17 cellular contexts compared by ENCODE assay signal in genomic region chr16:78727536-78727935, GRCh38.
DNase-seq lines count a peak whose midpoint lies in the region; ATAC-seq, FAIRE-seq and TF ChIP-seq lines count a peak whose summit lies in the region.
"Had no signal": no experiment of that assay in that cellular context is flagged by ENCODE, and none has a peak within 500 bp of the region (broad histone marks: within the 10 kb centered on the region; RNA-seq: fewer than 3 reads in every experiment).

No MANE protein-coding gene starts in this region.

- H3K27ac ChIP-seq in kidney (ENCODE audit: low read depth in 2 of 2, low read length in 2 of 2) (no peak overlapping the region), parathyroid adenoma (no peak overlapping the region), ascending aorta (no peak overlapping the region), adrenal gland (no peak overlapping the region), tibial artery (no peak overlapping the region)

- H3K4me3 Mint-ChIP-seq in WTC11 = no peak overlapping the region
- H3K4me3 Mint-ChIP-seq: CD4-positive, CD25-positive, alpha-beta regulatory T cell had no signal

- no peaks in the 10 kb centered on the region for H3K4me1 Mint-ChIP-seq in WTC11
- H3K4me1 Mint-ChIP-seq: CD4-positive, CD25-positive, alpha-beta regulatory T cell had no signal

- no peak overlapping the region for H3K9ac ChIP-seq in kidney (ENCODE audit: low read length in 2 of 2)
- H3K9ac ChIP-seq in parathyroid adenoma = no peak overlapping the region

- no peak overlapping the region for H3K4me2 ChIP-seq in parathyroid adenoma (ENCODE audit: low read length)

- H3K27me3 ChIP-seq in H7 (ENCODE audit: control insufficient read depth, insufficient read depth, low read length) (no peaks in the 10 kb centered on the region), parathyroid adenoma (ENCODE audit: control insufficient read depth, insufficient read depth, low read length) (no peaks in the 10 kb centered on the region), ascending aorta (no peaks in the 10 kb centered on the region), adrenal gland (no peaks in the 10 kb centered on the region), tibial artery (no peaks in the 10 kb centered on the region)

- H3K9me3 ChIP-seq in kidney (ENCODE audit: control insufficient read depth in 1 of 2, low read length in 2 of 2) (no peaks in the 10 kb centered on the region), parathyroid adenoma (ENCODE audit: control insufficient read depth, low read length) (no peaks in the 10 kb centered on the region), ascending aorta (no peaks in the 10 kb centered on the region), adrenal gland (replicated peaks in 1 of 3) (no peaks in the 10 kb centered on the region), tibial artery (no peaks in the 10 kb centered on the region)

- POLR2A ChIA-PET in WTC11 (lab: Charles Lee) = no interaction called here

- no peak for TF ChIP-seq POLR2A in adrenal gland (IDR thresholded peaks at IDR 0.05)

- H3K79me2 ChIP-seq in parathyroid adenoma = no peaks in the 10 kb centered on the region

- H3K4me1 ChIP-seq in kidney (ENCODE audit: control insufficient read depth in 1 of 2, insufficient read depth in 1 of 2, low read depth in 1 of 2, low read length in 2 of 2) = no peaks in the 10 kb centered on the region
- no peaks in the 10 kb centered on the region for H3K4me1 ChIP-seq in parathyroid adenoma
- H3K4me1 ChIP-seq in ascending aorta = no peaks in the 10 kb centered on the region
- no peaks in the 10 kb centered on the region for H3K4me1 ChIP-seq in adrenal gland (replicated peaks in 1 of 2)
- no peaks in the 10 kb centered on the region for H3K4me1 ChIP-seq in tibial artery

- H3K4me3 ChIP-seq in H7 (ENCODE audit: insufficient read depth, low read depth, low read length) (no peak overlapping the region), kidney (ENCODE audit: low read length in 2 of 2) (no peak overlapping the region), parathyroid adenoma (ENCODE audit: low read depth, low read length) (no peak overlapping the region), ascending aorta (no peak overlapping the region), adrenal gland (no peak overlapping the region), tibial artery (no peak overlapping the region)

- no peak for TF ChIP-seq CTCF in WTC11 (IDR thresholded peaks at IDR 0.05)
- peak; percentile 24 for TF ChIP-seq CTCF in kidney (IDR thresholded peaks at IDR 0.05; ENCODE audit: borderline replicate concordance, extremely low read depth, insufficient read depth)
- TF ChIP-seq CTCF in parathyroid adenoma (IDR thresholded peaks at IDR 0.05) = peak; percentile 12
- no peak for TF ChIP-seq CTCF in ascending aorta (IDR thresholded peaks at IDR 0.05)
- no peak for TF ChIP-seq CTCF in adrenal gland (IDR thresholded peaks at IDR 0.05)
- TF ChIP-seq CTCF in tibial artery (IDR thresholded peaks at IDR 0.05) = no peak

- H3K27me3 Mint-ChIP-seq in WTC11 (ENCODE audit: low read depth) = no peaks in the 10 kb centered on the region
- H3K27me3 Mint-ChIP-seq: CD4-positive, CD25-positive, alpha-beta regulatory T cell had no signal

- no peak for FAIRE-seq in kidney (lab: Jason Lieb, UNC)

- CTCF ChIA-PET in WTC11 (lab: Charles Lee) = interaction anchor here (1.0 to 1.5 kb wide), 2 partner anchors 21 to 36 kb away, joined by 3 read pairs; no protein-coding TSS in a partner anchor

- H3K36me3 Mint-ChIP-seq in WTC11 = no peaks in the 10 kb centered on the region
- H3K36me3 Mint-ChIP-seq: CD4-positive, CD25-positive, alpha-beta regulatory T cell had no signal

- H3K36me3 ChIP-seq in H7 (replicated peaks; ENCODE audit: control insufficient read depth, insufficient read depth, low read length) (no peaks in the 10 kb centered on the region), kidney (ENCODE audit: control insufficient read depth in 1 of 2, insufficient read depth in 2 of 2, low read length in 2 of 2) (no peaks in the 10 kb centered on the region), parathyroid adenoma (ENCODE audit: control insufficient read depth, insufficient read depth, low read length) (no peaks in the 10 kb centered on the region), ascending aorta (no peaks in the 10 kb centered on the region), adrenal gland (replicated peaks in 1 of 2) (no peaks in the 10 kb centered on the region), tibial artery (no peaks in the 10 kb centered on the region)

- ATAC-seq in WTC11 = peak; percentile 80

- no peak overlapping the region for H3K27ac Mint-ChIP-seq in WTC11
- H3K27ac Mint-ChIP-seq: CD4-positive, CD25-positive, alpha-beta regulatory T cell had no signal

- H3K9me3 Mint-ChIP-seq in WTC11 = peaks cover 5% of the 10 kb centered on the region; the same call in 1 of the 2 replicates
- H3K9me3 Mint-ChIP-seq: CD4-positive, CD25-positive, alpha-beta regulatory T cell had no signal

- no peak overlapping the region for H2AFZ ChIP-seq in parathyroid adenoma

- peak; percentile 1 for DNase-seq in H7
- DNase-seq in WTC11 (ENCODE audit: low spot score) = no peak
- no peak for DNase-seq in kidney
- no peak for DNase-seq in DMS 273 treated with DMSO at 0.1 percent for 48 hours (lab: John Stamatoyannopoulos, UW)
- DNase-seq in ascending aorta (ENCODE audit: low spot score in 2 of 2) = no peak
- no peak for DNase-seq in adrenal gland
- no peak for DNase-seq in tibial artery
- DNase-seq: AML-193; CD4-positive, CD25-positive, alpha-beta regulatory T cell; GF-D8; NCI-H1436 treated with DMSO at 0.1 percent for 48 hours; NCI-H2227 treated with DMSO at 0.1 percent for 48 hours; NCI-H526 treated with DMSO at 0.1 percent for 48 hours; NK-92 treated with Interleukin-12 subunit alpha and Interleukin-12 subunit beta, amount 100 ng/mL, for 24 hours; OCI-M1; RPMI8226 had no signal

- intact Hi-C loops in kidney (cut with DNase I) (no loop called here), ascending aorta (cut with DNase I) (no loop called here), adrenal gland (cut with DNase I) (no loop called here), tibial artery (cut with DNase I; ENCODE audit: low total_unique reads) (no loop called here)

- WGBS in adrenal gland, 4 donors = 94 to 97% (median 95%) methylated on average over 2 of the region's 2 CpGs

TF ChIP-seq in WTC11, 78 proteins besides CTCF, POLR2A, EP300 and RAD21 (continues in another document):
- TF ChIP-seq KAT7 (CRISPR knock-in tag; IDR thresholded peaks at IDR 0.05; ENCODE audit: borderline replicate concordance) = no peak
- no peak for TF ChIP-seq ZNF263 (CRISPR knock-in tag; IDR thresholded peaks at IDR 0.05; ENCODE audit: low read depth)
- no peak for TF ChIP-seq GRHL2 (CRISPR knock-in tag; IDR thresholded peaks at IDR 0.05; ENCODE audit: insufficient replicate concordance, severe bottlenecking)
- no peak for TF ChIP-seq ETV6 (CRISPR knock-in tag; IDR thresholded peaks at IDR 0.05)
- TF ChIP-seq ZNF219 (CRISPR knock-in tag; IDR thresholded peaks at IDR 0.05; ENCODE audit: borderline replicate concordance) = no peak
- no peak for TF ChIP-seq STAT6 (CRISPR knock-in tag; conservative IDR thresholded peaks at IDR 0.05; ENCODE audit: low read depth)
- TF ChIP-seq E2F5 (CRISPR knock-in tag; IDR thresholded peaks at IDR 0.05) = no peak
- TF ChIP-seq ATF1 (CRISPR knock-in tag; IDR thresholded peaks at IDR 0.05) = no peak
- no peak for TF ChIP-seq USF2 (CRISPR knock-in tag; IDR thresholded peaks at IDR 0.05)
- no peak for TF ChIP-seq TEAD1 (CRISPR knock-in tag; IDR thresholded peaks at IDR 0.05)
- TF ChIP-seq ZNF317 (CRISPR knock-in tag; IDR thresholded peaks at IDR 0.05; ENCODE audit: borderline replicate concordance, low read depth) = no peak
- TF ChIP-seq ZNF138 (CRISPR knock-in tag; conservative IDR thresholded peaks at IDR 0.05) = no peak
- TF ChIP-seq JUN (CRISPR knock-in tag; IDR thresholded peaks at IDR 0.05) = no peak
- TF ChIP-seq USF1 (CRISPR knock-in tag; IDR thresholded peaks at IDR 0.05) = no peak

Comparison
In these comparisons a context has a peak if more than half of its experiments do, and no peak if none do; other contexts are left out.
1. CTCF ChIP-seq: peak in kidney (single experiment) and parathyroid adenoma (single experiment); none in WTC11 (single experiment), ascending aorta (0 of 3), adrenal gland (0 of 6) and tibial artery (0 of 2).